ENCODE assay signal across 1 cellular context in genomic region chr7:142248-142955, GRCh38.
TF ChIP-seq lines count a peak whose summit lies in the region.

No MANE protein-coding gene starts in this region.

TF ChIP-seq in HepG2, 621 proteins besides CTCF, POLR2A, EP300 and RAD21 (continued from another document):
- no peak for TF ChIP-seq ZNF414 (CRISPR knock-in tag; IDR thresholded peaks at IDR 0.05)
- TF ChIP-seq RNF2 (conservative IDR thresholded peaks at IDR 0.05; ENCODE audit: low read depth), result no peak
- no peak for TF ChIP-seq FOXP1 (IDR thresholded peaks at IDR 0.05)
- TF ChIP-seq FOXP1 (CRISPR knock-in tag; IDR thresholded peaks at IDR 0.05), result no peak
- no peak for TF ChIP-seq NFE2L2 (IDR thresholded peaks at IDR 0.05; ENCODE audit: low read length)
- TF ChIP-seq TCF12 (IDR thresholded peaks at IDR 0.05), result no peak
- TF ChIP-seq TCF12 (CRISPR knock-in tag; IDR thresholded peaks at IDR 0.05), result no peak
- TF ChIP-seq SAP130 (CRISPR knock-in tag; IDR thresholded peaks at IDR 0.05; ENCODE audit: low read depth), result peak; percentile 39; the same call in 1 of the 2 replicates
- no peak for TF ChIP-seq U2AF1 (optimal IDR thresholded peaks at IDR 0.05; ENCODE audit: low read depth, low read length)
- no peak for TF ChIP-seq MAFG (CRISPR knock-in tag; IDR thresholded peaks at IDR 0.05)
- no peak for TF ChIP-seq ZFP82 (CRISPR knock-in tag; IDR thresholded peaks at IDR 0.05; ENCODE audit: borderline replicate concordance)
- no peak for TF ChIP-seq DR1 (CRISPR knock-in tag; IDR thresholded peaks at IDR 0.05)
- TF ChIP-seq PHF8 (CRISPR knock-in tag; IDR thresholded peaks at IDR 0.05), result peak; percentile 38; the same call in 1 of the 2 replicates
- no peak for TF ChIP-seq ARNT (IDR thresholded peaks at IDR 0.05)
- TF ChIP-seq GPN1 (CRISPR knock-in tag; IDR thresholded peaks at IDR 0.05; ENCODE audit: borderline replicate concordance), result no peak
- no peak for TF ChIP-seq PRMT3 (CRISPR knock-in tag; IDR thresholded peaks at IDR 0.05; ENCODE audit: borderline replicate concordance, low read depth)
- no peak for TF ChIP-seq CEBPB (IDR thresholded peaks at IDR 0.05; ENCODE audit: borderline replicate concordance, low read depth, low read length)
- no peak for TF ChIP-seq ZNF362 (CRISPR knock-in tag; IDR thresholded peaks at IDR 0.05; ENCODE audit: borderline replicate concordance)
- no peak for TF ChIP-seq PHF20 (CRISPR knock-in tag; IDR thresholded peaks at IDR 0.05)
- no peak for TF ChIP-seq NFE2L1 (CRISPR knock-in tag; IDR thresholded peaks at IDR 0.05; ENCODE audit: borderline replicate concordance)
- TF ChIP-seq NBN (conservative IDR thresholded peaks at IDR 0.05), result no peak
- TF ChIP-seq HMGXB4 (CRISPR knock-in tag; IDR thresholded peaks at IDR 0.05; ENCODE audit: borderline replicate concordance in 1 of 2, low read depth in 1 of 2), result 0 out of 4 replicates have a peak, but pooled peaks of 1 of the 2 experiments have one; percentile 32
- no peak for TF ChIP-seq AGO2 (optimal IDR thresholded peaks at IDR 0.05; ENCODE audit: low read depth, low read length)
- TF ChIP-seq ZNF138 (CRISPR knock-in tag; IDR thresholded peaks at IDR 0.05; ENCODE audit: low read depth), result no peak
- TF ChIP-seq NFATC3 (CRISPR knock-in tag; IDR thresholded peaks at IDR 0.05), result no peak
- no peak for TF ChIP-seq SMAD1 (CRISPR knock-in tag; IDR thresholded peaks at IDR 0.05; ENCODE audit: borderline replicate concordance, low read depth)
- no peak for TF ChIP-seq SRY (CRISPR knock-in tag; IDR thresholded peaks at IDR 0.05)
- TF ChIP-seq, protein P1, sequence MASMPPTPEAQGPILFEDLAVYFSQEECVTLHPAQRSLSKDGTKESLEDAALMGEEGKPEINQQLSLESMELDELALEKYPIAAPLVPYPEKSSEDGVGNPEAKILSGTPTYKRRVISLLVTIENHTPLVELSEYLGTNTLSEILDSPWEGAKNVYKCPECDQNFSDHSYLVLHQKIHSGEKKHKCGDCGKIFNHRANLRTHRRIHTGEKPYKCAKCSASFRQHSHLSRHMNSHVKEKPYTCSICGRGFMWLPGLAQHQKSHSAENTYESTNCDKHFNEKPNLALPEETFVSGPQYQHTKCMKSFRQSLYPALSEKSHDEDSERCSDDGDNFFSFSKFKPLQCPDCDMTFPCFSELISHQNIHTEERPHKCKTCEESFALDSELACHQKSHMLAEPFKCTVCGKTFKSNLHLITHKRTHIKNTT (CRISPR knock-in tag; IDR thresholded peaks at IDR 0.05), result no peak
- TF ChIP-seq STAT6 (CRISPR knock-in tag; IDR thresholded peaks at IDR 0.05; ENCODE audit: borderline replicate concordance), result no peak
- TF ChIP-seq GMEB2 (CRISPR knock-in tag; IDR thresholded peaks at IDR 0.05; ENCODE audit: low read depth), result no peak
- no peak for TF ChIP-seq ZNF253 (CRISPR knock-in tag; IDR thresholded peaks at IDR 0.05; ENCODE audit: borderline replicate concordance)
- no peak; the same call in 1 of the 2 replicates for TF ChIP-seq BORCS8-MEF2B (CRISPR knock-in tag; IDR thresholded peaks at IDR 0.05)
- no peak for TF ChIP-seq TOPORS (CRISPR knock-in tag; IDR thresholded peaks at IDR 0.05)
- TF ChIP-seq NCOA2 (CRISPR knock-in tag; IDR thresholded peaks at IDR 0.05), result no peak
- no peak for TF ChIP-seq ONECUT2 (CRISPR knock-in tag; IDR thresholded peaks at IDR 0.05)
- no peak for TF ChIP-seq ZNF749 (CRISPR knock-in tag; IDR thresholded peaks at IDR 0.05; ENCODE audit: borderline replicate concordance)
- TF ChIP-seq TRIM24 (CRISPR knock-in tag; IDR thresholded peaks at IDR 0.05), result no peak
- TF ChIP-seq ZBTB21 (CRISPR knock-in tag; IDR thresholded peaks at IDR 0.05), result no peak
- no peak for TF ChIP-seq MYNN (CRISPR knock-in tag; IDR thresholded peaks at IDR 0.05; ENCODE audit: low read depth)
- no peak for TF ChIP-seq KDM4B (CRISPR knock-in tag; IDR thresholded peaks at IDR 0.05)
- TF ChIP-seq ZNF501 (CRISPR knock-in tag; IDR thresholded peaks at IDR 0.05), result no peak
- no peak for TF ChIP-seq MBD4 (IDR thresholded peaks at IDR 0.05; ENCODE audit: borderline replicate concordance, low read length)
- TF ChIP-seq ZNF768 (CRISPR knock-in tag; IDR thresholded peaks at IDR 0.05), result peak; percentile 34; the same call in 1 of the 2 replicates
- no peak for TF ChIP-seq KLF15 (CRISPR knock-in tag; IDR thresholded peaks at IDR 0.05; ENCODE audit: borderline replicate concordance)
- no peak for TF ChIP-seq ZNF607 (CRISPR knock-in tag; IDR thresholded peaks at IDR 0.05; ENCODE audit: borderline replicate concordance)
- peak; percentile 21; the same call in 1 of the 2 replicates for TF ChIP-seq ZNF556 (CRISPR knock-in tag; IDR thresholded peaks at IDR 0.05; ENCODE audit: borderline replicate concordance)
- TF ChIP-seq, protein P2, sequence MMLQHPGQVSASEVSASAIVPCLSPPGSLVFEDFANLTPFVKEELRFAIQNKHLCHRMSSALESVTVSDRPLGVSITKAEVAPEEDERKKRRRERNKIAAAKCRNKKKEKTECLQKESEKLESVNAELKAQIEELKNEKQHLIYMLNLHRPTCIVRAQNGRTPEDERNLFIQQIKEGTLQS (CRISPR knock-in tag; IDR thresholded peaks at IDR 0.05), result no peak
